Comparison of ENCODE assay signal across 1 cellular context in the genomic region with DNA sequence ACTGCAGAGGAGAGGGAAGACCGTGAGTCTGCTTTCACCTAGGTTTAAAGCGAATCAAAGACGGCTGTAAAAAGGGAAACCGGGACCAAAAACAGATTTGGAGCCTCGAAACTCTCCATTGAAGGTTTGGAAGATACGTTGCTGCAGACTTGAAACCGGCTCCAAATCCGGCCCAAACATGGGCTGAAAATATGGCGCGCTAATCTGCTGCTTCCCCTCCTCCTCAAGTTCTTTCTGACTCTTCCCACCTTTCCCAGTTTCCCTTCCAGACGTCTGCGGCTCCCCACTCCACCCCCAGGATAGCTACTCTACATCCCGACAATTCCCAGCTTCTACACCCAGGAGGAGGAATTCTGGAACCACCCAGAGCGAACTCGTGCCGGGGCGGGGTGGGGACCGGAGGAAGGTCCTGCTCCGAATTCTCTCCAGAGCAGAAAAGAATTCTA.
TF ChIP-seq lines count a peak whose summit lies in the region.

No MANE protein-coding gene starts in this region.

TF ChIP-seq in WTC11, 78 proteins besides CTCF, POLR2A, EP300 and RAD21 (continued from another document):
- TF ChIP-seq, protein P1, sequence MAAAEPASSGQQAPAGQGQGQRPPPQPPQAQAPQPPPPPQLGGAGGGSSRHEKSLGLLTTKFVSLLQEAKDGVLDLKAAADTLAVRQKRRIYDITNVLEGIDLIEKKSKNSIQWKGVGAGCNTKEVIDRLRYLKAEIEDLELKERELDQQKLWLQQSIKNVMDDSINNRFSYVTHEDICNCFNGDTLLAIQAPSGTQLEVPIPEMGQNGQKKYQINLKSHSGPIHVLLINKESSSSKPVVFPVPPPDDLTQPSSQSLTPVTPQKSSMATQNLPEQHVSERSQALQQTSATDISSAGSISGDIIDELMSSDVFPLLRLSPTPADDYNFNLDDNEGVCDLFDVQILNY (CRISPR knock-in tag; IDR thresholded peaks at IDR 0.05): no peak
- TF ChIP-seq, protein P2, sequence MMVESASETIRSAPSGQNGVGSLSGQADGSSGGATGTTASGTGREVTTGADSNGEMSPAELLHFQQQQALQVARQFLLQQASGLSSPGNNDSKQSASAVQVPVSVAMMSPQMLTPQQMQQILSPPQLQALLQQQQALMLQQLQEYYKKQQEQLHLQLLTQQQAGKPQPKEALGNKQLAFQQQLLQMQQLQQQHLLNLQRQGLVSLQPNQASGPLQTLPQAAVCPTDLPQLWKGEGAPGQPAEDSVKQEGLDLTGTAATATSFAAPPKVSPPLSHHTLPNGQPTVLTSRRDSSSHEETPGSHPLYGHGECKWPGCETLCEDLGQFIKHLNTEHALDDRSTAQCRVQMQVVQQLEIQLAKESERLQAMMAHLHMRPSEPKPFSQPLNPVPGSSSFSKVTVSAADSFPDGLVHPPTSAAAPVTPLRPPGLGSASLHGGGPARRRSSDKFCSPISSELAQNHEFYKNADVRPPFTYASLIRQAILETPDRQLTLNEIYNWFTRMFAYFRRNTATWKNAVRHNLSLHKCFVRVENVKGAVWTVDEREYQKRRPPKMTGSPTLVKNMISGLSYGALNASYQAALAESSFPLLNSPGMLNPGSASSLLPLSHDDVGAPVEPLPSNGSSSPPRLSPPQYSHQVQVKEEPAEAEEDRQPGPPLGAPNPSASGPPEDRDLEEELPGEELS (CRISPR knock-in tag; IDR thresholded peaks at IDR 0.05): no peak
- TF ChIP-seq ZNF416 (CRISPR knock-in tag; IDR thresholded peaks at IDR 0.05): no peak
- TF ChIP-seq, protein P3, sequence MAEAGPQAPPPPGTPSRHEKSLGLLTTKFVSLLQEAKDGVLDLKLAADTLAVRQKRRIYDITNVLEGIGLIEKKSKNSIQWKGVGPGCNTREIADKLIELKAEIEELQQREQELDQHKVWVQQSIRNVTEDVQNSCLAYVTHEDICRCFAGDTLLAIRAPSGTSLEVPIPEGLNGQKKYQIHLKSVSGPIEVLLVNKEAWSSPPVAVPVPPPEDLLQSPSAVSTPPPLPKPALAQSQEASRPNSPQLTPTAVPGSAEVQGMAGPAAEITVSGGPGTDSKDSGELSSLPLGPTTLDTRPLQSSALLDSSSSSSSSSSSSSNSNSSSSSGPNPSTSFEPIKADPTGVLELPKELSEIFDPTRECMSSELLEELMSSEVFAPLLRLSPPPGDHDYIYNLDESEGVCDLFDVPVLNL (CRISPR knock-in tag; IDR thresholded peaks at IDR 0.05; ENCODE audit: borderline replicate concordance, low read depth): no peak
- TF ChIP-seq FOXK1 (CRISPR knock-in tag; IDR thresholded peaks at IDR 0.05): no peak
- TF ChIP-seq, protein P4, sequence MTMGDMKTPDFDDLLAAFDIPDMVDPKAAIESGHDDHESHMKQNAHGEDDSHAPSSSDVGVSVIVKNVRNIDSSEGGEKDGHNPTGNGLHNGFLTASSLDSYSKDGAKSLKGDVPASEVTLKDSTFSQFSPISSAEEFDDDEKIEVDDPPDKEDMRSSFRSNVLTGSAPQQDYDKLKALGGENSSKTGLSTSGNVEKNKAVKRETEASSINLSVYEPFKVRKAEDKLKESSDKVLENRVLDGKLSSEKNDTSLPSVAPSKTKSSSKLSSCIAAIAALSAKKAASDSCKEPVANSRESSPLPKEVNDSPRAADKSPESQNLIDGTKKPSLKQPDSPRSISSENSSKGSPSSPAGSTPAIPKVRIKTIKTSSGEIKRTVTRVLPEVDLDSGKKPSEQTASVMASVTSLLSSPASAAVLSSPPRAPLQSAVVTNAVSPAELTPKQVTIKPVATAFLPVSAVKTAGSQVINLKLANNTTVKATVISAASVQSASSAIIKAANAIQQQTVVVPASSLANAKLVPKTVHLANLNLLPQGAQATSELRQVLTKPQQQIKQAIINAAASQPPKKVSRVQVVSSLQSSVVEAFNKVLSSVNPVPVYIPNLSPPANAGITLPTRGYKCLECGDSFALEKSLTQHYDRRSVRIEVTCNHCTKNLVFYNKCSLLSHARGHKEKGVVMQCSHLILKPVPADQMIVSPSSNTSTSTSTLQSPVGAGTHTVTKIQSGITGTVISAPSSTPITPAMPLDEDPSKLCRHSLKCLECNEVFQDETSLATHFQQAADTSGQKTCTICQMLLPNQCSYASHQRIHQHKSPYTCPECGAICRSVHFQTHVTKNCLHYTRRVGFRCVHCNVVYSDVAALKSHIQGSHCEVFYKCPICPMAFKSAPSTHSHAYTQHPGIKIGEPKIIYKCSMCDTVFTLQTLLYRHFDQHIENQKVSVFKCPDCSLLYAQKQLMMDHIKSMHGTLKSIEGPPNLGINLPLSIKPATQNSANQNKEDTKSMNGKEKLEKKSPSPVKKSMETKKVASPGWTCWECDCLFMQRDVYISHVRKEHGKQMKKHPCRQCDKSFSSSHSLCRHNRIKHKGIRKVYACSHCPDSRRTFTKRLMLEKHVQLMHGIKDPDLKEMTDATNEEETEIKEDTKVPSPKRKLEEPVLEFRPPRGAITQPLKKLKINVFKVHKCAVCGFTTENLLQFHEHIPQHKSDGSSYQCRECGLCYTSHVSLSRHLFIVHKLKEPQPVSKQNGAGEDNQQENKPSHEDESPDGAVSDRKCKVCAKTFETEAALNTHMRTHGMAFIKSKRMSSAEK (CRISPR knock-in tag; IDR thresholded peaks at IDR 0.05; ENCODE audit: borderline replicate concordance): no peak
- no peak for TF ChIP-seq ZNF423 (CRISPR knock-in tag; IDR thresholded peaks at IDR 0.05)
- TF ChIP-seq GRHL2 (CRISPR knock-in tag; IDR thresholded peaks at IDR 0.05; ENCODE audit: insufficient replicate concordance, severe bottlenecking): no peak
- no peak for TF ChIP-seq ZNF263 (CRISPR knock-in tag; IDR thresholded peaks at IDR 0.05; ENCODE audit: low read depth)
- TF ChIP-seq SP1 (CRISPR knock-in tag; conservative IDR thresholded peaks at IDR 0.05): no peak
- TF ChIP-seq NR3C1 (CRISPR knock-in tag; conservative IDR thresholded peaks at IDR 0.05; ENCODE audit: low read depth): no peak
- TF ChIP-seq, protein P5, sequence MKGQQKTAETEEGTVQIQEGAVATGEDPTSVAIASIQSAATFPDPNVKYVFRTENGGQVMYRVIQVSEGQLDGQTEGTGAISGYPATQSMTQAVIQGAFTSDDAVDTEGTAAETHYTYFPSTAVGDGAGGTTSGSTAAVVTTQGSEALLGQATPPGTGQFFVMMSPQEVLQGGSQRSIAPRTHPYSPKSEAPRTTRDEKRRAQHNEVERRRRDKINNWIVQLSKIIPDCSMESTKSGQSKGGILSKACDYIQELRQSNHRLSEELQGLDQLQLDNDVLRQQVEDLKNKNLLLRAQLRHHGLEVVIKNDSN (CRISPR knock-in tag; IDR thresholded peaks at IDR 0.05): no peak
